Comparison of ENCODE assay signal across 1 cellular context in the genomic region with DNA sequence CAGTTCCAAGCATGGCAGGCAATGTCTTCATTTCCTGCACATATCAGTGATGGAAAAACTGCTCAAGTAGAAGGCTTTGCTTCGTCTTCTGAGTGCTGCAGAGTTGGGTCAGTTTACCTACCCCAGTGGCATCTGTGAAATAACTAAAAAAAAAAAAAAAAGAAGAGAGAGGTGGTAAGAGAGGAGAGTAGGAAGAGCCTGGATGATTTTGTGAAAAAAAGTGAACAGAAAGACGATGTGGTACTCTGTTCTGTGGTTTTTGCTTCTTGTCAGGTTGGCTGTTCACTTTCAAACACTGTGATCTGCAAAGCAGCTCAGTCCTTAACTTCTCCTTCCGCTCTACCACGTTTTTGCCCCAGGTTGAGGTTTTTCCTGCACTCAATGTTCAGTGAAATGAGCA.
TF ChIP-seq lines count a peak whose summit lies in the region.

A gene with protein sequence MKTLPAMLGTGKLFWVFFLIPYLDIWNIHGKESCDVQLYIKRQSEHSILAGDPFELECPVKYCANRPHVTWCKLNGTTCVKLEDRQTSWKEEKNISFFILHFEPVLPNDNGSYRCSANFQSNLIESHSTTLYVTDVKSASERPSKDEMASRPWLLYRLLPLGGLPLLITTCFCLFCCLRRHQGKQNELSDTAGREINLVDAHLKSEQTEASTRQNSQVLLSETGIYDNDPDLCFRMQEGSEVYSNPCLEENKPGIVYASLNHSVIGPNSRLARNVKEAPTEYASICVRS (minus strand): TSS at position 145 of the 400 bp plus-strand sequence. CDS start 114 bp downstream, at position 31.

TF ChIP-seq in SK-N-SH, 30 proteins besides CTCF, POLR2A, EP300 and RAD21 (continued from another document):
- no peak for TF ChIP-seq SMC3 (IDR thresholded peaks at IDR 0.05; ENCODE audit: low read depth, low read length)
- TF ChIP-seq USF2 (IDR thresholded peaks at IDR 0.05; ENCODE audit: borderline replicate concordance, low read depth, low read length): no peak
- TF ChIP-seq, protein P1, sequence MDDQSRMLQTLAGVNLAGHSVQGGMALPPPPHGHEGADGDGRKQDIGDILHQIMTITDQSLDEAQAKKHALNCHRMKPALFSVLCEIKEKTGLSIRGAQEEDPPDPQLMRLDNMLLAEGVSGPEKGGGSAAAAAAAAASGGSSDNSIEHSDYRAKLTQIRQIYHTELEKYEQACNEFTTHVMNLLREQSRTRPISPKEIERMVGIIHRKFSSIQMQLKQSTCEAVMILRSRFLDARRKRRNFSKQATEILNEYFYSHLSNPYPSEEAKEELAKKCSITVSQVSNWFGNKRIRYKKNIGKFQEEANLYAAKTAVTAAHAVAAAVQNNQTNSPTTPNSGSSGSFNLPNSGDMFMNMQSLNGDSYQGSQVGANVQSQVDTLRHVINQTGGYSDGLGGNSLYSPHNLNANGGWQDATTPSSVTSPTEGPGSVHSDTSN (IDR thresholded peaks at IDR 0.05): no peak
- no peak for TF ChIP-seq FOXJ3 (CRISPR knock-in tag; IDR thresholded peaks at IDR 0.05)
TF ChIP-seq in SK-N-SH: peak in this region for 0.
